11 cellular contexts compared by ENCODE assay signal in genomic region chr3:48112813-48113212, GRCh38.
DNase-seq lines count a peak whose midpoint lies in the region; ATAC-seq and TF ChIP-seq lines count a peak whose summit lies in the region.
"Had no signal": no experiment of that assay in that cellular context is flagged by ENCODE, and none has a peak within 500 bp of the region (broad histone marks: within the 10 kb centered on the region; RNA-seq: fewer than 3 reads in every experiment).

No MANE protein-coding gene starts in this region.

- no peak for DNase-seq in T-helper 1 cell
- no peak for DNase-seq in activated T-helper 1 cell treated with anti-CD3 and anti-CD28 coated beads, Interleukin-12 subunit alpha, Interleukin-12 subunit beta, Interleukin-2, Interleukin-4 antibody, amounts not matched to agents 30 ng/mL and 10 ng/mL and 1 ng/mL, durations not matched to agents 14 hours and 24 hours and 36 hours (ENCODE audit: low spot score)
- DNase-seq in stimulated activated effector memory CD8-positive, alpha-beta T cell treated with anti-CD3 and anti-CD28 coated beads, Interleukin-12 subunit alpha, Interleukin-12 subunit beta, amount 100 ng/mL, for 72 hours (ENCODE audit: low spot score in 2 of 2): no peak
- DNase-seq in psoas muscle: no peak
- no peak for DNase-seq in NOMO-1 treated with DMSO at 0.1 percent for 48 hours (lab: John Stamatoyannopoulos, UW; ENCODE audit: unreplicated experiment)
- DNase-seq: NCI-H187 treated with DMSO at 0.1 percent for 48 hours, SHP77 had no signal

- TF ChIP-seq CTCF in psoas muscle (IDR thresholded peaks at IDR 0.05): no peak

- ATAC-seq in HG03139 (IDR thresholded peaks at IDR 0.05; ENCODE audit: unreplicated experiment) (peak; percentile 22), HG02759 (IDR thresholded peaks at IDR 0.05; ENCODE audit: unreplicated experiment) (no peak), psoas muscle (no peak)
- no peak for ATAC-seq in stimulated activated effector memory CD8-positive, alpha-beta T cell treated with anti-CD3 and anti-CD28 coated beads, Interleukin-12 subunit alpha, Interleukin-12 subunit beta, amount 100 ng/mL, for 72 hours

- H3K36me3 ChIP-seq in psoas muscle (ENCODE audit: insufficient read depth in 1 of 2, low read depth in 1 of 2): no peaks in the 10 kb centered on the region
- H3K36me3 ChIP-seq: breast epithelium had no signal

- no peaks in the 10 kb centered on the region for H3K4me1 ChIP-seq in psoas muscle
- H3K4me1 ChIP-seq: breast epithelium had no signal

- WGBS in psoas muscle, 3 donors: 76 to 95% (median 77%) methylated on average over 1 of the region's 1 CpG

- peaks cover 8% of the 10 kb centered on the region for H3K9me3 ChIP-seq in psoas muscle

- peak overlapping the region; percentile 86 for H3K27ac Mint-ChIP-seq in T-helper 1 cell treated with Interleukin-12 subunit alpha and Interleukin-12 subunit beta and Interleukin-4 antibody, amounts not matched to agents 30 μg/mL and 1 μg/mL, for 36 hours
- H3K27ac Mint-ChIP-seq in activated T-helper 1 cell treated with anti-CD3 and anti-CD28 coated beads, Interleukin-12 subunit alpha, Interleukin-12 subunit beta, Interleukin-2, Interleukin-4 antibody, amounts not matched to agents 30 ng/mL and 10 ng/mL and 1 ng/mL, durations not matched to agents 14 hours and 24 hours and 36 hours: peak overlapping the region; percentile 76
- H3K27ac Mint-ChIP-seq in stimulated activated effector memory CD8-positive, alpha-beta T cell treated with anti-CD3 and anti-CD28 coated beads, Interleukin-12 subunit alpha, Interleukin-12 subunit beta, amount 100 ng/mL, for 72 hours: no peak overlapping the region

- H3K9me3 Mint-ChIP-seq in T-helper 1 cell treated with Interleukin-12 subunit alpha and Interleukin-12 subunit beta and Interleukin-4 antibody, amounts not matched to agents 30 μg/mL and 1 μg/mL, for 36 hours: peaks cover 4% of the 10 kb centered on the region
- H3K9me3 Mint-ChIP-seq in activated T-helper 1 cell treated with anti-CD3 and anti-CD28 coated beads, Interleukin-12 subunit alpha, Interleukin-12 subunit beta, Interleukin-2, Interleukin-4 antibody, amounts not matched to agents 30 ng/mL and 10 ng/mL and 1 ng/mL, durations not matched to agents 14 hours and 24 hours and 36 hours: peaks cover 5% of the 10 kb centered on the region
- no peaks in the 10 kb centered on the region for H3K9me3 Mint-ChIP-seq in stimulated activated effector memory CD8-positive, alpha-beta T cell treated with anti-CD3 and anti-CD28 coated beads, Interleukin-12 subunit alpha, Interleukin-12 subunit beta, amount 100 ng/mL, for 72 hours

- no peaks in the 10 kb centered on the region for H3K27me3 ChIP-seq in psoas muscle (ENCODE audit: insufficient read depth in 3 of 3, low read length in 2 of 3)
- H3K27me3 ChIP-seq: breast epithelium had no signal

- H3K27me3 Mint-ChIP-seq in T-helper 1 cell treated with Interleukin-12 subunit alpha and Interleukin-12 subunit beta and Interleukin-4 antibody, amounts not matched to agents 30 μg/mL and 1 μg/mL, for 36 hours (ENCODE audit: low read depth): no peaks in the 10 kb centered on the region
- H3K27me3 Mint-ChIP-seq in activated T-helper 1 cell treated with anti-CD3 and anti-CD28 coated beads, Interleukin-12 subunit alpha, Interleukin-12 subunit beta, Interleukin-2, Interleukin-4 antibody, amounts not matched to agents 30 ng/mL and 10 ng/mL and 1 ng/mL, durations not matched to agents 14 hours and 24 hours and 36 hours (ENCODE audit: insufficient read depth): peaks cover 2% of the 10 kb centered on the region

- H3K36me3 Mint-ChIP-seq in T-helper 1 cell treated with Interleukin-12 subunit alpha and Interleukin-12 subunit beta and Interleukin-4 antibody, amounts not matched to agents 30 μg/mL and 1 μg/mL, for 36 hours (ENCODE audit: low read depth): peaks cover 3% of the 10 kb centered on the region
- H3K36me3 Mint-ChIP-seq in activated T-helper 1 cell treated with anti-CD3 and anti-CD28 coated beads, Interleukin-12 subunit alpha, Interleukin-12 subunit beta, Interleukin-2, Interleukin-4 antibody, amounts not matched to agents 30 ng/mL and 10 ng/mL and 1 ng/mL, durations not matched to agents 14 hours and 24 hours and 36 hours (ENCODE audit: low read depth): no peaks in the 10 kb centered on the region
- H3K36me3 Mint-ChIP-seq in stimulated activated effector memory CD8-positive, alpha-beta T cell treated with anti-CD3 and anti-CD28 coated beads, Interleukin-12 subunit alpha, Interleukin-12 subunit beta, amount 100 ng/mL, for 72 hours: no peaks in the 10 kb centered on the region

- H3K4me3 ChIP-seq in psoas muscle: no peak overlapping the region
- H3K4me3 ChIP-seq: breast epithelium had no signal

- peaks cover 20% of the 10 kb centered on the region for H3K4me1 Mint-ChIP-seq in T-helper 1 cell treated with Interleukin-12 subunit alpha and Interleukin-12 subunit beta and Interleukin-4 antibody, amounts not matched to agents 30 μg/mL and 1 μg/mL, for 36 hours (ENCODE audit: low read depth)
- H3K4me1 Mint-ChIP-seq in activated T-helper 1 cell treated with anti-CD3 and anti-CD28 coated beads, Interleukin-12 subunit alpha, Interleukin-12 subunit beta, Interleukin-2, Interleukin-4 antibody, amounts not matched to agents 30 ng/mL and 10 ng/mL and 1 ng/mL, durations not matched to agents 14 hours and 24 hours and 36 hours (ENCODE audit: low read depth): peaks cover 17% of the 10 kb centered on the region
- peaks cover 16% of the 10 kb centered on the region for H3K4me1 Mint-ChIP-seq in stimulated activated effector memory CD8-positive, alpha-beta T cell treated with anti-CD3 and anti-CD28 coated beads, Interleukin-12 subunit alpha, Interleukin-12 subunit beta, amount 100 ng/mL, for 72 hours

- peak overlapping the region; percentile 73 for H3K4me3 Mint-ChIP-seq in T-helper 1 cell treated with Interleukin-12 subunit alpha and Interleukin-12 subunit beta and Interleukin-4 antibody, amounts not matched to agents 30 μg/mL and 1 μg/mL, for 36 hours
- peak overlapping the region; percentile 38 for H3K4me3 Mint-ChIP-seq in activated T-helper 1 cell treated with anti-CD3 and anti-CD28 coated beads, Interleukin-12 subunit alpha, Interleukin-12 subunit beta, Interleukin-2, Interleukin-4 antibody, amounts not matched to agents 30 ng/mL and 10 ng/mL and 1 ng/mL, durations not matched to agents 14 hours and 24 hours and 36 hours
- peak overlapping the region; percentile 15 for H3K4me3 Mint-ChIP-seq in stimulated activated effector memory CD8-positive, alpha-beta T cell treated with anti-CD3 and anti-CD28 coated beads, Interleukin-12 subunit alpha, Interleukin-12 subunit beta, amount 100 ng/mL, for 72 hours

- intact Hi-C loops in activated T-helper 1 cell treated with anti-CD3 and anti-CD28 coated beads, Interleukin-12 subunit alpha, Interleukin-12 subunit beta, Interleukin-2, Interleukin-4 antibody, amounts not matched to agents 30 ng/mL and 10 ng/mL and 1 ng/mL, durations not matched to agents 14 hours and 24 hours and 36 hours (cut with micrococcal nuclease): loop anchor here (1.0 kb wide), 5 partner anchors 24 to 331 kb away; partner anchors contain the start of gene CDC25A
- intact Hi-C loops in psoas muscle (cut with DNase I): no loop called here

- no peak overlapping the region for H3K27ac ChIP-seq in psoas muscle
- H3K27ac ChIP-seq: breast epithelium had no signal

Comparison
In these comparisons a context has a peak if more than half of its experiments do, and no peak if none do; other contexts are left out.
1. H3K4me3 Mint-ChIP-seq: peak in every context shown above with its lines; median percentile 73 in T-helper 1 cell treated with Interleukin-12 subunit alpha and Interleukin-12 subunit beta and Interleukin-4 antibody, amounts not matched to agents 30 μg/mL and 1 μg/mL, for 36 hours; 38 in activated T-helper 1 cell treated with anti-CD3 and anti-CD28 coated beads, Interleukin-12 subunit alpha, Interleukin-12 subunit beta, Interleukin-2, Interleukin-4 antibody, amounts not matched to agents 30 ng/mL and 10 ng/mL and 1 ng/mL, durations not matched to agents 14 hours and 24 hours and 36 hours; 15 in stimulated activated effector memory CD8-positive, alpha-beta T cell treated with anti-CD3 and anti-CD28 coated beads, Interleukin-12 subunit alpha, Interleukin-12 subunit beta, amount 100 ng/mL, for 72 hours.